ENCODE assay signal across 12 cellular contexts in genomic region chr10:91378061-91378460, GRCh38. TPM values are rescaled to one million over a fixed set of nuclear protein-coding genes. Genes with fewer than 3 reads are reported as not detected.
A peak's percentile ranks its signal among the peaks of the same experiment; 100 is the strongest.
DNase-seq lines count a peak whose midpoint lies in the region; ATAC-seq and TF ChIP-seq lines count a peak whose summit lies in the region.
"Had no signal": no experiment of that assay in that cellular context is flagged by ENCODE, and none has a peak within 500 bp of the region (broad histone marks: within the 10 kb centered on the region; RNA-seq: fewer than 3 reads in every experiment).

No MANE protein-coding gene starts in this region.

- H3K4me3 ChIP-seq in Loucy (ENCODE audit: low read length, poor library complexity, severe bottlenecking): no peak overlapping the region

- peaks cover 23% of the 10 kb centered on the region for H3K4me1 ChIP-seq in Loucy (ENCODE audit: insufficient read depth, low read length, poor library complexity, severe bottlenecking)

- H3K27me3 ChIP-seq in Loucy (ENCODE audit: insufficient read depth, low read length, poor library complexity, severe bottlenecking): peaks cover 4% of the 10 kb centered on the region

- peaks cover 23% of the 10 kb centered on the region for H3K9me3 Mint-ChIP-seq in activated naive CD4-positive, alpha-beta T cell treated with anti-CD3 and anti-CD28 coated beads for 36 hours
- peaks cover 22% of the 10 kb centered on the region for H3K9me3 Mint-ChIP-seq in stimulated activated effector memory CD8-positive, alpha-beta T cell treated with anti-CD3 and anti-CD28 coated beads, Interleukin-12 subunit alpha, Interleukin-12 subunit beta, amount 100 ng/mL, for 72 hours

- no peak for TF ChIP-seq CTCF in Loucy (conservative IDR thresholded peaks at IDR 0.05; ENCODE audit: low read length)

- H3K27ac Mint-ChIP-seq in activated naive CD4-positive, alpha-beta T cell treated with anti-CD3 and anti-CD28 coated beads for 36 hours: no peak overlapping the region
- H3K27ac Mint-ChIP-seq in stimulated activated effector memory CD8-positive, alpha-beta T cell treated with anti-CD3 and anti-CD28 coated beads, Interleukin-12 subunit alpha, Interleukin-12 subunit beta, amount 100 ng/mL, for 72 hours: no peak overlapping the region
- H3K27ac Mint-ChIP-seq: dendritic cell treated with granulocyte-macrophage colony-stimulating factor and Interleukin-4, amounts not matched to agents 40 ng/mL and 50 ng/mL, for 4 days; memory B cell had no signal

- peak overlapping the region; percentile 4 for H3K4me2 ChIP-seq in Loucy (ENCODE audit: low read depth, low read length, poor library complexity, severe bottlenecking)

- intact Hi-C loops in activated naive CD4-positive, alpha-beta T cell treated with anti-CD3 and anti-CD28 coated beads for 36 hours (cut with micrococcal nuclease): no loop called here

- peak; percentile 92 for ATAC-seq in stimulated activated effector memory CD8-positive, alpha-beta T cell treated with anti-CD3 and anti-CD28 coated beads, Interleukin-12 subunit alpha, Interleukin-12 subunit beta, amount 100 ng/mL, for 72 hours
- no peak for ATAC-seq in HG02642 (IDR thresholded peaks at IDR 0.05; ENCODE audit: poor library complexity, unreplicated experiment)

- H3K9me3 ChIP-seq in Loucy (ENCODE audit: insufficient read depth, low read depth, low read length): peaks cover 5% of the 10 kb centered on the region; the same call in 1 of the 2 replicates

- no peak overlapping the region for H3K4me3 Mint-ChIP-seq in activated naive CD4-positive, alpha-beta T cell treated with anti-CD3 and anti-CD28 coated beads for 36 hours
- H3K4me3 Mint-ChIP-seq in stimulated activated effector memory CD8-positive, alpha-beta T cell treated with anti-CD3 and anti-CD28 coated beads, Interleukin-12 subunit alpha, Interleukin-12 subunit beta, amount 100 ng/mL, for 72 hours: no peak overlapping the region
- H3K4me3 Mint-ChIP-seq: dendritic cell treated with granulocyte-macrophage colony-stimulating factor and Interleukin-4, amounts not matched to agents 40 ng/mL and 50 ng/mL, for 4 days; memory B cell had no signal

- CTCF ChIA-PET in activated naive CD4-positive, alpha-beta T cell treated with anti-CD3 and anti-CD28 coated beads for 36 hours (lab: Charles Lee): interaction anchor here (0.7 to 1.8 kb wide), 4 partner anchors 9 to 250 kb away, joined by 4 to 7 read pairs (median 4); no protein-coding TSS in a partner anchor

- H4K20me1 ChIP-seq in Loucy (ENCODE audit: insufficient read depth, low read length, poor library complexity, severe bottlenecking): no peaks in the 10 kb centered on the region

- peaks cover 15% of the 10 kb centered on the region for H3K27me3 Mint-ChIP-seq in activated naive CD4-positive, alpha-beta T cell treated with anti-CD3 and anti-CD28 coated beads for 36 hours (ENCODE audit: low read depth)

- H3K36me3 Mint-ChIP-seq in activated naive CD4-positive, alpha-beta T cell treated with anti-CD3 and anti-CD28 coated beads for 36 hours (ENCODE audit: low read depth): peaks cover 5% of the 10 kb centered on the region
- no peaks in the 10 kb centered on the region for H3K36me3 Mint-ChIP-seq in stimulated activated effector memory CD8-positive, alpha-beta T cell treated with anti-CD3 and anti-CD28 coated beads, Interleukin-12 subunit alpha, Interleukin-12 subunit beta, amount 100 ng/mL, for 72 hours

- H3F3A ChIP-seq in Loucy (ENCODE audit: low read depth): no peaks in the 10 kb centered on the region

- no peaks in the 10 kb centered on the region for H3K36me3 ChIP-seq in Loucy (ENCODE audit: insufficient read depth, low read length)

- H2AFZ ChIP-seq in Loucy (ENCODE audit: low read length): no peak overlapping the region

- H3K4me1 Mint-ChIP-seq in activated naive CD4-positive, alpha-beta T cell treated with anti-CD3 and anti-CD28 coated beads for 36 hours (ENCODE audit: low read depth): peaks cover 20% of the 10 kb centered on the region
- peaks cover 14% of the 10 kb centered on the region for H3K4me1 Mint-ChIP-seq in stimulated activated effector memory CD8-positive, alpha-beta T cell treated with anti-CD3 and anti-CD28 coated beads, Interleukin-12 subunit alpha, Interleukin-12 subunit beta, amount 100 ng/mL, for 72 hours
- H3K4me1 Mint-ChIP-seq: memory B cell had no signal

- H3K9ac ChIP-seq in Loucy (ENCODE audit: low read depth, low read length, poor library complexity, severe bottlenecking): no peak overlapping the region

- peak; percentile 26 for DNase-seq in activated naive CD4-positive, alpha-beta T cell treated with anti-CD3 and anti-CD28 coated beads for 36 hours
- no peak for DNase-seq in activated naive CD4-positive, alpha-beta T cell (lab: John Stamatoyannopoulos, UW)
- peak; percentile 83 for DNase-seq in astrocyte of the hippocampus (ENCODE audit: low read depth, low spot score)
- DNase-seq in stimulated activated effector memory CD8-positive, alpha-beta T cell treated with anti-CD3 and anti-CD28 coated beads, Interleukin-12 subunit alpha, Interleukin-12 subunit beta, amount 100 ng/mL, for 72 hours (ENCODE audit: low spot score in 2 of 2): no peak
- no peak for DNase-seq in DMS114 treated with DMSO at 0.1 percent for 48 hours (lab: John Stamatoyannopoulos, UW; ENCODE audit: unreplicated experiment)
- no peak for DNase-seq in NCI-H146 (lab: John Stamatoyannopoulos, UW)
- DNase-seq: activated CD4-positive, alpha-beta T cell treated with anti-CD3 and anti-CD28 coated beads, Interleukin-2, amount 50 U/mL, for 48 hours; NCI-H1694 had no signal

- no peaks in the 10 kb centered on the region for H3K79me2 ChIP-seq in Loucy (ENCODE audit: insufficient read depth, low read length)

- no peaks in the 10 kb centered on the region for H3K9me2 ChIP-seq in Loucy (replicated peaks; ENCODE audit: low read depth, low read length)

RNA-seq across cellular contexts. Expression of gene HECTD2, which starts 32.1 kb away (rescaled TPM):
- 1 to 10 TPM; 2.3 to 3.1 TPM for total RNA-seq in activated naive CD4-positive, alpha-beta T cell treated with anti-CD3 and anti-CD28 coated beads for 36 hours

Comparison
In these comparisons a context has a peak if more than half of its experiments do, and no peak if none do; other contexts are left out.
1. DNase-seq: peak in activated naive CD4-positive, alpha-beta T cell treated with anti-CD3 and anti-CD28 coated beads for 36 hours (single experiment) and astrocyte of the hippocampus (single experiment); none in activated naive CD4-positive, alpha-beta T cell (0 of 4), stimulated activated effector memory CD8-positive, alpha-beta T cell treated with anti-CD3 and anti-CD28 coated beads, Interleukin-12 subunit alpha, Interleukin-12 subunit beta, amount 100 ng/mL, for 72 hours (0 of 2), DMS114 treated with DMSO at 0.1 percent for 48 hours (single experiment) and NCI-H146 (single experiment).